Comparison of ENCODE assay signal across 8 cellular contexts in the genomic region with DNA sequence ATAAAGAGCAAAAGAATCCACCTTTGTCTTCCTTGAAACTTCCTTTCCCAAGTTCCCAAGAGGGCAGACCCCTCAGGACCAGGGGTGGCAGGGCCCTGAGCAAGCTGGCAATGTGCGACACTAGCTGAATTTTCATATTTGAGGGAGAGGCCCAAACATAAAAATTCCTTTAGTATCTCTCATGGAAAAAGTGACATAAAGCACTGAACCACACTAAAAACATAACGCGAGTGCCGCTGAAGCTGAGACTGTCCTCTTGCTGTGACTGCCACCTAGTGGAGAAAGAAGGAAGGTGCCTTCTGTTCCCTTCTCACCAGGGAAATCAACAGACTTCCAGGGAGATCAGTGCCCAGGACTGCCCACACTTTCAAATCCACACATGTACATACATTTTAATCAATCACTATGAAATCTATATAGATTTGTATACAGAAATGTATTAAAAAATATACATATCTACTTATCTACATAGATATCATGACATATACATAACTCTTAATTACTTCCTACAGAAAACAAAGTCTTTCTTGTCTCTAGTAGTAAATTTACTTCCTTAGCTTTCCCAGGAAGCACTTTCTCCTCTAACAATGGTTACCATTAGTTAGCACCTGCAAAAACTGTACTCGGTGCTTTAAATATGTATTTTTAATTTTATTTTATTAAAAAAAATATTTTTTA. TPM values are rescaled to one million over a fixed set of nuclear protein-coding genes. Genes with fewer than 3 reads are reported as not detected.
A peak's percentile ranks its signal among the peaks of the same experiment; 100 is the strongest.
DNase-seq lines count a peak whose midpoint lies in the region; ATAC-seq and TF ChIP-seq lines count a peak whose summit lies in the region.

No MANE protein-coding gene starts in this region.

- H3K27ac ChIP-seq in IMR-90 (ENCODE audit: insufficient read depth, low read length), result peak overlapping the region; percentile 97
- H3K27ac ChIP-seq in OCI-LY3 (ENCODE audit: low read length), result no peak overlapping the region
- peak overlapping the region; percentile 64 for H3K27ac ChIP-seq in epithelial cell of prostate
- peak overlapping the region; percentile 92 for H3K27ac ChIP-seq in muscle layer of colon (ENCODE audit: low read depth, low read length)

- H2BK15ac ChIP-seq in IMR-90 (ENCODE audit: low read depth, low read length), result peak overlapping the region; percentile 10; the same call in 1 of the 3 replicates

- no peaks in the 10 kb centered on the region for H3K79me2 ChIP-seq in OCI-LY3 (ENCODE audit: low read length)

- CTCF ChIA-PET in IMR-90 (lab: Yijun Ruan, JAX), result interaction anchor here (0.6 to 5.1 kb wide), 15 partner anchors 12 to 184 kb away, joined by 3 to 32 read pairs (median 3); no protein-coding TSS in a partner anchor

- peak overlapping the region; percentile 82 for H2BK120ac ChIP-seq in IMR-90 (ENCODE audit: low read depth, low read length)

- peak; percentile 87 for TF ChIP-seq CTCF in GM06990 (IDR thresholded peaks at IDR 0.05; ENCODE audit: insufficient read depth, low read length, poor library complexity, severe bottlenecking)
- peak; percentile 96 for TF ChIP-seq CTCF in IMR-90 (conservative IDR thresholded peaks at IDR 0.05; ENCODE audit: low read depth, low read length)
- TF ChIP-seq CTCF in OCI-LY3 (IDR thresholded peaks at IDR 0.05; ENCODE audit: low read depth, low read length), result peak; percentile 94

- H3K9me1 ChIP-seq in IMR-90 (ENCODE audit: insufficient read depth, low read length), result peaks cover 8% of the 10 kb centered on the region; the same call in 1 of the 2 replicates

- H3K14ac ChIP-seq in IMR-90 (replicated peaks; ENCODE audit: low read depth, low read length), result peak overlapping the region; percentile 16

- H3K9ac ChIP-seq in IMR-90 (ENCODE audit: low read depth, low read length) (peak overlapping the region; percentile 78), OCI-LY3 (ENCODE audit: low read length) (no peak overlapping the region), muscle layer of colon (ENCODE audit: low read length) (peak overlapping the region; percentile 45)

- H3K23ac ChIP-seq in IMR-90 (ENCODE audit: low read depth, low read length), result peak overlapping the region; percentile 28

- H4K8ac ChIP-seq in IMR-90 (ENCODE audit: low read depth in 2 of 2, low read length in 2 of 2), result peak overlapping the region; percentile 64 to 91

- intact Hi-C loops in IMR-90 (cut with micrococcal nuclease), result loop anchor here (1.0 to 5.0 kb wide), 9 partner anchors 23 to 290 kb away; partner anchors contain the start of gene ALKBH2

- H3K56ac ChIP-seq in IMR-90 (ENCODE audit: extremely low read depth, insufficient read depth, low read length), result peak overlapping the region; percentile 97

- peaks cover 42% of the 10 kb centered on the region for H3K36me3 ChIP-seq in GM06990 (ENCODE audit: control insufficient read depth, insufficient read depth, low read length)
- H3K36me3 ChIP-seq in IMR-90 (ENCODE audit: control insufficient read depth, insufficient read depth, low read length), result peaks cover 54% of the 10 kb centered on the region
- H3K36me3 ChIP-seq in OCI-LY3 (replicated peaks; ENCODE audit: low read depth, low read length), result peaks cover 27% of the 10 kb centered on the region
- peaks cover 36% of the 10 kb centered on the region for H3K36me3 ChIP-seq in muscle layer of colon (ENCODE audit: insufficient read depth, low read length)

- DNase-seq in GM06990 (ENCODE audit: extremely low read depth, insufficient read length) (no peak), IMR-90 (peak; percentile 94), activated T-cell treated with anti-CD3 and anti-CD28 coated beads for 4 hours (peak; percentile 51), epithelial cell of prostate (ENCODE audit: low read depth, low spot score) (no peak)
- peak; percentile 37 to 43 for DNase-seq in stimulated activated CD8-positive, alpha-beta memory T cell treated with anti-CD3 and anti-CD28 coated beads, Interleukin-4, amount 100 ng/mL, for 4 hours (ENCODE audit: low read depth in 2 of 2, low spot score in 1 of 2)

- no peaks in the 10 kb centered on the region for H3K27me3 ChIP-seq in GM06990 (replicated peaks; ENCODE audit: control insufficient read depth, insufficient read depth, low read length)
- no peaks in the 10 kb centered on the region for H3K27me3 ChIP-seq in IMR-90 (ENCODE audit: control insufficient read depth, insufficient read depth, low read length)
- H3K27me3 ChIP-seq in OCI-LY3 (ENCODE audit: low read depth, low read length), result no peaks in the 10 kb centered on the region
- H3K27me3 ChIP-seq in muscle layer of colon (ENCODE audit: control insufficient read depth in 1 of 2, insufficient read depth in 2 of 2, low read length in 2 of 2), result no peaks in the 10 kb centered on the region

- BruUV-seq in IMR-90 (replicated peaks; lab: Mats Ljungman, UMichigan), result no TSS peak

- H3K4me2 ChIP-seq in IMR-90 (ENCODE audit: low read depth, low read length) (peak overlapping the region; percentile 70), OCI-LY3 (ENCODE audit: low read length) (no peak overlapping the region)

- H2BK5ac ChIP-seq in IMR-90 (ENCODE audit: low read depth, low read length, poor library complexity, severe bottlenecking), result peak overlapping the region; percentile 95

- peak overlapping the region; percentile 33 for H2AK9ac ChIP-seq in IMR-90 (replicated peaks; ENCODE audit: low read depth, low read length, poor library complexity)

- peak overlapping the region; percentile 82 for H4K5ac ChIP-seq in IMR-90 (ENCODE audit: low read depth, low read length)

- in situ Hi-C loops in IMR-90 (cut with MboI; ENCODE audit: low sequenced_read_pairs), result loop anchor here (5.0 to 10.0 kb wide), 3 partner anchors 136 to 291 kb away; partner anchors contain the start of genes ALKBH2 and UNG

- peak overlapping the region; percentile 94 for H3K18ac ChIP-seq in IMR-90 (ENCODE audit: low read depth, low read length)

- POLR2A ChIA-PET in IMR-90 (lab: Charles Lee; ENCODE audit: unreplicated experiment), result interaction anchor here (0.6 to 1.2 kb wide), 2 partner anchors 35 to 76 kb away, joined by 3 to 4 read pairs; no protein-coding TSS in a partner anchor

- H4K91ac ChIP-seq in IMR-90 (ENCODE audit: insufficient read depth, low read depth, low read length), result peak overlapping the region; percentile 97

- H3K4me1 ChIP-seq in IMR-90 (ENCODE audit: control insufficient read depth, insufficient read depth, low read length), result peaks cover 45% of the 10 kb centered on the region
- H3K4me1 ChIP-seq in OCI-LY3 (ENCODE audit: low read length), result peaks cover 10% of the 10 kb centered on the region
- H3K4me1 ChIP-seq in muscle layer of colon (ENCODE audit: insufficient read depth, low read length), result peaks cover 84% of the 10 kb centered on the region

- peak; percentile 93 for TF ChIP-seq RAD21 in IMR-90 (IDR thresholded peaks at IDR 0.05; ENCODE audit: low read length)

- H3K4me3 ChIP-seq in GM06990 (replicated peaks; ENCODE audit: low read depth, low read length), result no peak overlapping the region
- H3K4me3 ChIP-seq in IMR-90 (ENCODE audit: insufficient read depth, low read depth, low read length), result no peak overlapping the region
- no peak overlapping the region for H3K4me3 ChIP-seq in OCI-LY3 (ENCODE audit: low read length)
- H3K4me3 ChIP-seq in muscle layer of colon (ENCODE audit: low read depth in 1 of 2, low read length in 2 of 2), result no peak overlapping the region

- H3K9me3 ChIP-seq in IMR-90 (ENCODE audit: control insufficient read depth, insufficient read depth, low read length), result no peaks in the 10 kb centered on the region
- H3K9me3 ChIP-seq in OCI-LY3 (ENCODE audit: insufficient read depth, low read length), result no peaks in the 10 kb centered on the region
- H3K9me3 ChIP-seq in muscle layer of colon (ENCODE audit: low read length), result no peaks in the 10 kb centered on the region

- peak overlapping the region; percentile 63 for H2AK5ac ChIP-seq in IMR-90 (ENCODE audit: low read depth, low read length)

- H2BK20ac ChIP-seq in IMR-90 (ENCODE audit: low read depth, low read length), result peak overlapping the region; percentile 29; the same call in 1 of the 2 replicates

- H2AFZ ChIP-seq in IMR-90 (replicated peaks; ENCODE audit: low read length, poor library complexity), result no peak overlapping the region
- no peak overlapping the region for H2AFZ ChIP-seq in OCI-LY3 (ENCODE audit: low read depth, low read length)

- peaks cover 29 to 55% of the 10 kb centered on the region in 2 experiments; a peak in 3 of 4 replicates for H3K79me1 ChIP-seq in IMR-90 (ENCODE audit: low read depth in 1 of 2, low read length in 2 of 2)

- peak; percentile 47 for ATAC-seq in IMR-90 (ENCODE audit: low read depth)
- ATAC-seq in GM18519 (IDR thresholded peaks at IDR 0.05; ENCODE audit: low FRiP score, unreplicated experiment), result no peak

- peak overlapping the region; percentile 98 for H3K4ac ChIP-seq in IMR-90 (ENCODE audit: low read depth, low read length)

- H4K20me1 ChIP-seq in IMR-90 (ENCODE audit: insufficient read depth, low read length), result peaks cover 12% of the 10 kb centered on the region
- no peaks in the 10 kb centered on the region for H4K20me1 ChIP-seq in OCI-LY3 (ENCODE audit: insufficient read depth, low read length)

- dilution Hi-C loops in IMR-90 (cut with HindIII; ENCODE audit: low sequenced_read_pairs, unreplicated experiment), result no loop called here

- no CpG with 5 or more reads among the region's 5 CpGs for WGBS in IMR-90 (ENCODE audit: extremely low coverage in 2 of 2, insufficient read length in 1 of 2), 2 experiments

- TF ChIP-seq POLR2A in IMR-90 (IDR thresholded peaks at IDR 0.05; ENCODE audit: low read depth, low read length), result peak; percentile 63

TF ChIP-seq in IMR-90, 13 proteins besides CTCF, POLR2A, EP300 and RAD21 (continues in another document):
- TF ChIP-seq RCOR1 (IDR thresholded peaks at IDR 0.05; ENCODE audit: insufficient replicate concordance, low read length), result no peak
- peak; percentile 30; the same call in 1 of the 2 replicates for TF ChIP-seq BHLHE40 (IDR thresholded peaks at IDR 0.05; ENCODE audit: low read depth, low read length)
- peak; percentile 56; the same call in 1 of the 2 replicates for TF ChIP-seq FOS (IDR thresholded peaks at IDR 0.05; ENCODE audit: low read depth, low read length)
- TF ChIP-seq, protein P1, sequence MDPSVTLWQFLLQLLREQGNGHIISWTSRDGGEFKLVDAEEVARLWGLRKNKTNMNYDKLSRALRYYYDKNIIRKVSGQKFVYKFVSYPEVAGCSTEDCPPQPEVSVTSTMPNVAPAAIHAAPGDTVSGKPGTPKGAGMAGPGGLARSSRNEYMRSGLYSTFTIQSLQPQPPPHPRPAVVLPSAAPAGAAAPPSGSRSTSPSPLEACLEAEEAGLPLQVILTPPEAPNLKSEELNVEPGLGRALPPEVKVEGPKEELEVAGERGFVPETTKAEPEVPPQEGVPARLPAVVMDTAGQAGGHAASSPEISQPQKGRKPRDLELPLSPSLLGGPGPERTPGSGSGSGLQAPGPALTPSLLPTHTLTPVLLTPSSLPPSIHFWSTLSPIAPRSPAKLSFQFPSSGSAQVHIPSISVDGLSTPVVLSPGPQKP (IDR thresholded peaks at IDR 0.05; ENCODE audit: borderline replicate concordance, low read depth, low read length), result no peak
- 0 out of 2 replicates have a peak, but pooled peaks have one; percentile 42 for TF ChIP-seq MXI1 (IDR thresholded peaks at IDR 0.05; ENCODE audit: borderline replicate concordance, low read depth, low read length)

RNA-seq across cellular contexts. Expression of gene SSH1, which starts 53.8 kb away (rescaled TPM):
- 16.7 and 17.6 TPM in 2 replicates for total RNA-seq in IMR-90 (2012; rRNA removed)
- polyA plus RNA-seq in IMR-90 (2012; rRNA removed), result 37.2 and 40.8 TPM in 2 replicates
- polyA plus RNA-seq in IMR-90 (2012; cell fraction: cytosol; rRNA removed), result 14.1 and 19.4 TPM in 2 replicates
- 68.2 and 83.5 TPM in 2 replicates for polyA plus RNA-seq in IMR-90 (2012; cell fraction: nucleus; rRNA removed; ENCODE audit: low replicate concordance)

Comparison
In these comparisons a context has a peak if more than half of its experiments do, and no peak if none do; other contexts are left out.
1. DNase-seq: peak in IMR-90 (single experiment), activated T-cell treated with anti-CD3 and anti-CD28 coated beads for 4 hours (single experiment) and stimulated activated CD8-positive, alpha-beta memory T cell treated with anti-CD3 and anti-CD28 coated beads, Interleukin-4, amount 100 ng/mL, for 4 hours (2 of 2); none in GM06990 (single experiment) and epithelial cell of prostate (single experiment).
2. Peak in every context shown above with its lines, with median percentiles within 50 percentile points of each other: CTCF ChIP-seq.